1 cellular context compared by ENCODE assay signal in genomic region chr17:58120195-58120822, GRCh38.
TF ChIP-seq lines count a peak whose summit lies in the region.

No MANE protein-coding gene starts in this region.

TF ChIP-seq in HCT116, 20 proteins besides CTCF, POLR2A, EP300 and RAD21 (continued from another document):
- TF ChIP-seq REST (IDR thresholded peaks at IDR 0.05; ENCODE audit: low read depth) = peak; percentile 99
- TF ChIP-seq YY1 (IDR thresholded peaks at IDR 0.05; ENCODE audit: extremely low read depth, insufficient replicate concordance, low read depth, low read length) = peak; percentile 7
- no peak for TF ChIP-seq SIN3A (IDR thresholded peaks at IDR 0.05; ENCODE audit: low read depth)
- no peak for TF ChIP-seq CBX3 (IDR thresholded peaks at IDR 0.05; ENCODE audit: low read depth)
- no peak for TF ChIP-seq ATF3 (IDR thresholded peaks at IDR 0.05)
- no peak for TF ChIP-seq ZBTB33 (IDR thresholded peaks at IDR 0.05; ENCODE audit: extremely low read depth, insufficient replicate concordance, low read length)
- no peak for TF ChIP-seq FOSL1 (IDR thresholded peaks at IDR 0.05; ENCODE audit: low read depth)
TF ChIP-seq in HCT116: peak in this region for 3.
